ENCODE assay signal across 8 cellular contexts in the genomic region with DNA sequence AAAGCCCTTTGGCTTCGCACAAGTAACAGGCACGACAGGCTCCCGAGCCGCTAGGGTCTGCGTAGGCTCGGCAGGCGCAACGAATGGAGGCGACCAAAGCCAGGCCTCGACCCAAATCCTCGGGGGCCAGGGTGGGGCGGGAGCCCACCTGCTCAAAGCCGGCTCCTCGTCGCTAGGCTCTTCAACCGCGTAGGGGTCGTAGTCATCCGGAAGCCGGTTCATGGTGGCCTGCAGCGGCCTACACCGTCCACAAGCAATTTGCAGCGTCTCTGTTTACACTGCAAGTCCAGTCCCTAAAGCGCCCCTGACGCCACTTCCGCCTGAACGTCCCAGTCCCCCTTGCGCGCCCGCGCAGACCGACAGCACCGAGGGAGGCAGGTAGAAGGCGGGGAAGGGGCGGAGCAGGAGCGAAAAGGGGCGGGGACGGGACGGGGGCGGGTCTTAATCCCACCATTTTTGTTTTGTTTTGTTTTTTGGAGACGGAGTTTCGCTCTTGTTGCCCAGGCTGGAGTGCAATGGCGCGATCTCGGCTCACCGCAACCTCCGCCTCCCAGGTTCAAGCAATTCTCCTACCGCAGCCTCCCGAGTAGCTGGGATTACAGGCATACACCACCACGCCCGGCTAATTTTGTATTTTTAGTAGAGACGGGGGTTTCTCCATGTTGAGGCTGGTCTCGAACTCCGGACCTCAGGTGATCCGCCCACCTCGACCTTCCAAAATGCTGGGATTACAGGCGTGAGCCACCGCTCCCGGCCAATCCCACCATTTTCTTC. TPM values are rescaled to one million over a fixed set of nuclear protein-coding genes. Genes with fewer than 3 reads are reported as not detected.
A peak's percentile ranks its signal among the peaks of the same experiment; 100 is the strongest.
DNase-seq lines count a peak whose midpoint lies in the region; ATAC-seq, FAIRE-seq and TF ChIP-seq lines count a peak whose summit lies in the region.

A gene with protein sequence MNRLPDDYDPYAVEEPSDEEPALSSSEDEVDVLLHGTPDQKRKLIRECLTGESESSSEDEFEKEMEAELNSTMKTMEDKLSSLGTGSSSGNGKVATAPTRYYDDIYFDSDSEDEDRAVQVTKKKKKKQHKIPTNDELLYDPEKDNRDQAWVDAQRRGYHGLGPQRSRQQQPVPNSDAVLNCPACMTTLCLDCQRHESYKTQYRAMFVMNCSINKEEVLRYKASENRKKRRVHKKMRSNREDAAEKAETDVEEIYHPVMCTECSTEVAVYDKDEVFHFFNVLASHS (minus strand): TSS at position 295 of the 774 bp plus-strand sequence. CDS start 73 bp downstream, at position 222.

- no peak for TF ChIP-seq EP300 in suprapubic skin (IDR thresholded peaks at IDR 0.05)

- peak within 1 kb of the TSS; percentile 99 for H3K4me3 Mint-ChIP-seq in activated T-cell treated with anti-CD3 and anti-CD28 coated beads, Interleukin-2, amount 50 U/mL, for 4 hours

- peak; percentile 74 to 91 for TF ChIP-seq POLR2A in suprapubic skin (IDR thresholded peaks at IDR 0.05)

- H3K14ac ChIP-seq in neuronal stem cell (ENCODE audit: low read length): peak within 1 kb of the TSS; percentile 5

- H3K4me2 ChIP-seq in Karpas-422 (ENCODE audit: low read depth, low read length, poor library complexity, severe bottlenecking) (peak within 1 kb of the TSS; percentile 87), neuronal stem cell (ENCODE audit: insufficient read depth, low read length, poor library complexity, severe bottlenecking) (peak within 1 kb of the TSS; percentile 63)

- DNase-seq in D721Med (ENCODE audit: insufficient read length, low spot score) (peak; percentile 91), Karpas-422 (peak; percentile 99), fibroblast of the conjunctiva (ENCODE audit: low read depth) (peak; percentile 96), neuronal stem cell (ENCODE audit: low spot score) (peak; percentile 91), suprapubic skin (ENCODE audit: low spot score in 2 of 2) (peak; percentile 99), NCI-H748 treated with DMSO at 0.1 percent for 48 hours (lab: John Stamatoyannopoulos, UW) (no peak)
- DNase-seq in activated T-cell treated with anti-CD3 and anti-CD28 coated beads, Interleukin-2, amount 50 U/mL, for 4 hours: peak; percentile 92

- H2AFZ ChIP-seq in Karpas-422 (ENCODE audit: low read length): peak within 1 kb of the TSS; percentile 92
- peak within 1 kb of the TSS; percentile 97 for H2AFZ ChIP-seq in neuronal stem cell (ENCODE audit: low read length)

- no peak for TF ChIP-seq CTCF in D721Med (IDR thresholded peaks at IDR 0.05; ENCODE audit: insufficient read depth, missing control alignments)
- TF ChIP-seq CTCF in suprapubic skin (IDR thresholded peaks at IDR 0.05): no peak

- peaks cover 8% of the 10 kb centered on the region; the same call in 1 of the 2 replicates for H4K20me1 ChIP-seq in Karpas-422 (ENCODE audit: insufficient read depth, low read depth, low read length)

- H3K4me1 ChIP-seq in Karpas-422 (ENCODE audit: low read length) (peaks cover 20% of the 10 kb centered on the region), neuronal stem cell (ENCODE audit: control insufficient read depth in 2 of 2, insufficient read depth in 1 of 2, low read depth in 1 of 2, low read length in 2 of 2) (peaks cover 0 to 3% of the 10 kb centered on the region in 2 donors), suprapubic skin (peaks cover 31% of the 10 kb centered on the region)

- H3K23ac ChIP-seq in neuronal stem cell (ENCODE audit: low read depth, low read length, poor library complexity): peak within 1 kb of the TSS; percentile 34

- no peak within 1 kb of the TSS for H4K8ac ChIP-seq in neuronal stem cell (ENCODE audit: low read depth, low read length)

- H3K27me3 ChIP-seq in Karpas-422 (ENCODE audit: low read length) (no peaks in the 10 kb centered on the region), neuronal stem cell (ENCODE audit: control insufficient read depth in 3 of 3, insufficient read depth in 3 of 3, low read depth in 1 of 3, low read length in 3 of 3) (no peaks in the 10 kb centered on the region), suprapubic skin (no peaks in the 10 kb centered on the region)

- H3K27ac ChIP-seq in Karpas-422 (ENCODE audit: low read length) (peak within 1 kb of the TSS; percentile 27; the same call in 1 of the 2 replicates), neuronal stem cell (replicated peaks; ENCODE audit: low read length) (peak within 1 kb of the TSS; percentile 76), suprapubic skin (peak within 1 kb of the TSS; percentile 97)

- peak within 1 kb of the TSS; percentile 74 for H3K18ac ChIP-seq in neuronal stem cell (ENCODE audit: low read length)

- H3K9me3 ChIP-seq in Karpas-422 (ENCODE audit: low read length): no peaks in the 10 kb centered on the region
- H3K9me3 ChIP-seq in neuronal stem cell (replicated peaks in 1 of 2; ENCODE audit: control insufficient read depth in 2 of 2, insufficient read depth in 1 of 2, low read depth in 1 of 2, low read length in 2 of 2): no peaks in the 10 kb centered on the region
- no peaks in the 10 kb centered on the region for H3K9me3 ChIP-seq in suprapubic skin

- no peak within 1 kb of the TSS for H4K91ac ChIP-seq in neuronal stem cell (ENCODE audit: low read depth, low read length, poor library complexity)

- no CpG with 5 or more reads among the region's 59 CpGs for WGBS in neuronal stem cell (ENCODE audit: extremely low coverage in 2 of 2, insufficient read length in 2 of 2, insufficient replicate concordance in 1 of 2), 2 donors
- WGBS in suprapubic skin: 2% methylated on average over 50 of the region's 59 CpGs

- no peak within 1 kb of the TSS for H2BK12ac ChIP-seq in neuronal stem cell (ENCODE audit: low read length)

- H3K9me2 ChIP-seq in Karpas-422 (replicated peaks; ENCODE audit: insufficient read depth, low read length): no peaks in the 10 kb centered on the region

- ATAC-seq in GM21723 (IDR thresholded peaks at IDR 0.05; ENCODE audit: unreplicated experiment): peak; percentile 99
- peak; percentile 99 to 100 for ATAC-seq in activated T-cell treated with anti-CD3 and anti-CD28 coated beads, Interleukin-2, amount 50 U/mL, for 4 hours

- peaks cover 2% of the 10 kb centered on the region for H3K36me3 Mint-ChIP-seq in activated T-cell treated with anti-CD3 and anti-CD28 coated beads, Interleukin-2, amount 50 U/mL, for 4 hours (ENCODE audit: insufficient read depth)

- peaks cover 29% of the 10 kb centered on the region for H3K79me2 ChIP-seq in Karpas-422 (ENCODE audit: low read length)

- H3K4me1 Mint-ChIP-seq in activated T-cell treated with anti-CD3 and anti-CD28 coated beads, Interleukin-2, amount 50 U/mL, for 4 hours (ENCODE audit: low read depth): peaks cover 34% of the 10 kb centered on the region

- H3K36me3 ChIP-seq in Karpas-422 (ENCODE audit: insufficient read depth, low read length): peaks cover 13% of the 10 kb centered on the region
- peaks cover 4 to 22% of the 10 kb centered on the region in 2 donors for H3K36me3 ChIP-seq in neuronal stem cell (replicated peaks in 1 of 2; ENCODE audit: control insufficient read depth in 2 of 2, insufficient read depth in 2 of 2, low read length in 2 of 2)
- H3K36me3 ChIP-seq in suprapubic skin: peaks cover 14% of the 10 kb centered on the region

- H2BK120ac ChIP-seq in neuronal stem cell (ENCODE audit: low read depth, low read length): no peak within 1 kb of the TSS

- no peak for FAIRE-seq in D721Med (lab: Jason Lieb, UNC)

- H2AK5ac ChIP-seq in neuronal stem cell (ENCODE audit: low read depth, low read length): peak within 1 kb of the TSS; percentile 10

- H2BK5ac ChIP-seq in neuronal stem cell (ENCODE audit: low read length): peak within 1 kb of the TSS; percentile 15

- H2BK15ac ChIP-seq in neuronal stem cell (ENCODE audit: low read length): no peak within 1 kb of the TSS

- H3K79me1 ChIP-seq in neuronal stem cell (ENCODE audit: low read depth, low read length): peaks cover 5% of the 10 kb centered on the region

- peak within 1 kb of the TSS; percentile 96 for H3K4me3 ChIP-seq in Karpas-422 (ENCODE audit: low read length)
- peak within 1 kb of the TSS; percentile 78 to 94 for H3K4me3 ChIP-seq in neuronal stem cell (ENCODE audit: low read length in 2 of 2)
- peak within 1 kb of the TSS; percentile 90 for H3K4me3 ChIP-seq in suprapubic skin

- H3K9ac ChIP-seq in Karpas-422 (ENCODE audit: low read length) (peak within 1 kb of the TSS; percentile 92), neuronal stem cell (ENCODE audit: low read depth, low read length, poor library complexity) (peak within 1 kb of the TSS; percentile 92)

- H3K27me3 Mint-ChIP-seq in activated T-cell treated with anti-CD3 and anti-CD28 coated beads, Interleukin-2, amount 50 U/mL, for 4 hours (ENCODE audit: low read depth): no peaks in the 10 kb centered on the region

- H3K9me3 Mint-ChIP-seq in activated T-cell treated with anti-CD3 and anti-CD28 coated beads, Interleukin-2, amount 50 U/mL, for 4 hours: no peaks in the 10 kb centered on the region

- H3K4ac ChIP-seq in neuronal stem cell (ENCODE audit: low read length): no peak within 1 kb of the TSS

RNA-seq across cellular contexts. Expression of the gene that starts here (rescaled TPM):
- total RNA-seq in Karpas-422 (2014; rRNA removed; shearing (Covaris generic); ENCODE audit: low replicate concordance): 46.2 and 63.5 TPM in 2 replicates
- total RNA-seq in activated T-cell treated with anti-CD3 and anti-CD28 coated beads, Interleukin-2, amount 50 U/mL, for 4 hours: 10 to 100 TPM; 34.8 to 38.9 (median 35.7) TPM
- polyA plus RNA-seq in neuronal stem cell (2013, experiment 1 of 2): 58.1 TPM
- 61.4 TPM for polyA plus RNA-seq in neuronal stem cell (2013, experiment 2 of 2)
- total RNA-seq in suprapubic skin: 10 to 100 TPM; 31.6 to 52.5 (median 43.7) TPM

Comparison
In these comparisons a context has a peak if more than half of its experiments do, and no peak if none do; other contexts are left out.
1. H3K27ac ChIP-seq: peak in every context shown above with its lines; median percentile 97 in suprapubic skin; 76 in neuronal stem cell; 27 in Karpas-422.